In genomic region chr6:76885861-76886301, GRCh38 we compare ENCODE assay signal across 22 cellular contexts.
DNase-seq lines count a peak whose midpoint lies in the region; ATAC-seq and TF ChIP-seq lines count a peak whose summit lies in the region.
"Had no signal": no experiment of that assay in that cellular context is flagged by ENCODE, and none has a peak within 500 bp of the region (broad histone marks: within the 10 kb centered on the region; RNA-seq: fewer than 3 reads in every experiment).

No MANE protein-coding gene starts in this region.

- H3K9ac ChIP-seq in neuronal stem cell (ENCODE audit: low read depth, low read length, poor library complexity): no peak overlapping the region
- H3K9ac ChIP-seq: neural progenitor cell had no signal

- H3K27me3 ChIP-seq in RWPE2 (ENCODE audit: insufficient read depth, poor library complexity, severe bottlenecking) (no peaks in the 10 kb centered on the region), neuronal stem cell (ENCODE audit: control insufficient read depth in 3 of 3, insufficient read depth in 3 of 3, low read depth in 1 of 3, low read length in 3 of 3) (no peaks in the 10 kb centered on the region)
- H3K27me3 ChIP-seq: colonic mucosa, hepatocyte, neural progenitor cell had no signal

- no peaks in the 10 kb centered on the region for H3K79me1 ChIP-seq in neuronal stem cell (ENCODE audit: low read depth, low read length)

- no peak overlapping the region for H2BK12ac ChIP-seq in neuronal stem cell (ENCODE audit: low read length)

- no peaks in the 10 kb centered on the region for H3K4me1 ChIP-seq in RWPE2 (ENCODE audit: insufficient read depth, poor library complexity, severe bottlenecking)
- no peaks in the 10 kb centered on the region for H3K4me1 ChIP-seq in neuronal stem cell (ENCODE audit: control insufficient read depth in 2 of 2, insufficient read depth in 1 of 2, low read depth in 1 of 2, low read length in 2 of 2)
- H3K4me1 ChIP-seq: colonic mucosa, neural progenitor cell had no signal

- H2BK5ac ChIP-seq in neuronal stem cell (ENCODE audit: low read length): no peak overlapping the region

- peak overlapping the region; percentile 38 for H3K14ac ChIP-seq in neuronal stem cell (ENCODE audit: low read length)

- H2BK15ac ChIP-seq in neuronal stem cell (ENCODE audit: low read length): no peak overlapping the region

- no peak for TF ChIP-seq CTCF in RWPE2 (IDR thresholded peaks at IDR 0.05; ENCODE audit: poor library complexity, severe bottlenecking)
- TF ChIP-seq CTCF in fibroblast of mammary gland (conservative IDR thresholded peaks at IDR 0.05; ENCODE audit: control insufficient read depth, insufficient read depth, low read depth, low read length): no peak

- no peak overlapping the region for H2BK120ac ChIP-seq in neuronal stem cell (ENCODE audit: low read depth, low read length)

- H2AK5ac ChIP-seq in neuronal stem cell (ENCODE audit: low read depth, low read length): no peak overlapping the region

- H3K36me3 ChIP-seq in RWPE2 (ENCODE audit: low read depth) (no peaks in the 10 kb centered on the region), neuronal stem cell (replicated peaks in 1 of 2; ENCODE audit: control insufficient read depth in 2 of 2, insufficient read depth in 2 of 2, low read length in 2 of 2) (no peaks in the 10 kb centered on the region)
- H3K36me3 ChIP-seq: colonic mucosa, neural progenitor cell had no signal

- no peak overlapping the region for H3K4ac ChIP-seq in neuronal stem cell (ENCODE audit: low read length)

- H3K9me3 ChIP-seq in RWPE2 (ENCODE audit: severe bottlenecking) (no peaks in the 10 kb centered on the region), neuronal stem cell (replicated peaks in 1 of 2; ENCODE audit: control insufficient read depth in 2 of 2, insufficient read depth in 1 of 2, low read depth in 1 of 2, low read length in 2 of 2) (no peaks in the 10 kb centered on the region)
- H3K9me3 ChIP-seq: colonic mucosa had no signal

- H2AFZ ChIP-seq in neuronal stem cell (ENCODE audit: low read length): no peak overlapping the region
- H2AFZ ChIP-seq: hepatocyte, neural progenitor cell had no signal

- no peak overlapping the region for H3K18ac ChIP-seq in neuronal stem cell (ENCODE audit: low read length)

- WGBS in neuronal stem cell (ENCODE audit: extremely low coverage in 2 of 2, insufficient read length in 2 of 2, insufficient replicate concordance in 1 of 2), 2 donors: no CpG with 5 or more reads among the region's 2 CpGs

- no peak overlapping the region for H4K91ac ChIP-seq in neuronal stem cell (ENCODE audit: low read depth, low read length, poor library complexity)

- no peak overlapping the region for H4K8ac ChIP-seq in neuronal stem cell (ENCODE audit: low read depth, low read length)

- peak; percentile 35 for DNase-seq in EL
- DNase-seq in RWPE2 (ENCODE audit: low spot score): no peak
- DNase-seq in fibroblast of mammary gland (ENCODE audit: low read depth): peak; percentile 83
- DNase-seq in neuronal stem cell (ENCODE audit: low spot score): no peak
- no peak for DNase-seq in NCI-H524 (lab: John Stamatoyannopoulos, UW)
- no peak for DNase-seq in SKM-1 (lab: John Stamatoyannopoulos, UW; ENCODE audit: unreplicated experiment)
- DNase-seq in stimulated activated CD4-positive, alpha-beta T cell treated with anti-CD3 and anti-CD28 coated beads, Interleukin-4, amount 100 ng/mL, for 1 hour: no peak
- DNase-seq: activated CD4-positive, alpha-beta T cell treated with anti-CD3 and anti-CD28 coated beads, Interleukin-2, amount 10 ng/mL, durations not matched to agents 24 days and 14 days; activated CD8-positive, alpha-beta memory T cell treated with anti-CD3 and anti-CD28 coated beads, Interleukin-2, amount 50 U/mL, for 4 hours; activated effector memory CD4-positive, alpha-beta T cell treated with anti-CD3 and anti-CD28 coated beads, Interleukin-2, amount 50 U/mL, for 16 hours; amniotic stem cell; CD4-positive, alpha-beta T cell; colonic mucosa; DND-41; NCI-H1092; NCI-H2107; NCI-H526 treated with DMSO at 0.1 percent for 48 hours; stimulated activated naive CD8-positive, alpha-beta T cell treated with anti-CD3 and anti-CD28 coated beads, Interleukin-15, amount 100 ng/mL, for 72 hours had no signal

- H3K4me3 ChIP-seq in RWPE2 (ENCODE audit: severe bottlenecking): no peak overlapping the region
- H3K4me3 ChIP-seq in fibroblast of mammary gland (ENCODE audit: control insufficient read depth, low read depth, low read length): no peak overlapping the region
- H3K4me3 ChIP-seq in neuronal stem cell (ENCODE audit: low read length in 2 of 2): no peak overlapping the region
- H3K4me3 ChIP-seq: colonic mucosa, hepatocyte, K562, neural progenitor cell had no signal

- H3K27ac ChIP-seq in RWPE2 (ENCODE audit: poor library complexity, severe bottlenecking) (no peak overlapping the region), neuronal stem cell (replicated peaks; ENCODE audit: low read length) (no peak overlapping the region)
- H3K27ac ChIP-seq: colonic mucosa, hepatocyte, neural progenitor cell had no signal

- ATAC-seq in RWPE2 (ENCODE audit: low read depth) (peak; percentile 85), HG03565 (IDR thresholded peaks at IDR 0.05; ENCODE audit: unreplicated experiment) (no peak)
- ATAC-seq: K562; stimulated activated naive CD8-positive, alpha-beta T cell treated with anti-CD3 and anti-CD28 coated beads, Interleukin-15, amount 100 ng/mL, for 72 hours had no signal

- no peak overlapping the region for H3K23ac ChIP-seq in neuronal stem cell (ENCODE audit: low read depth, low read length, poor library complexity)

- H3K4me2 ChIP-seq in neuronal stem cell (ENCODE audit: insufficient read depth, low read length, poor library complexity, severe bottlenecking): no peak overlapping the region
- H3K4me2 ChIP-seq: hepatocyte, neural progenitor cell had no signal

Comparison
In these comparisons a context has a peak if more than half of its experiments do, and no peak if none do; other contexts are left out.
1. DNase-seq: peak in EL (single experiment) and fibroblast of mammary gland (single experiment); none in RWPE2 (single experiment), neuronal stem cell (single experiment), NCI-H524 (0 of 2), SKM-1 (single experiment) and stimulated activated CD4-positive, alpha-beta T cell treated with anti-CD3 and anti-CD28 coated beads, Interleukin-4, amount 100 ng/mL, for 1 hour (single experiment).